10 cellular contexts compared by ENCODE assay signal in the genomic region with DNA sequence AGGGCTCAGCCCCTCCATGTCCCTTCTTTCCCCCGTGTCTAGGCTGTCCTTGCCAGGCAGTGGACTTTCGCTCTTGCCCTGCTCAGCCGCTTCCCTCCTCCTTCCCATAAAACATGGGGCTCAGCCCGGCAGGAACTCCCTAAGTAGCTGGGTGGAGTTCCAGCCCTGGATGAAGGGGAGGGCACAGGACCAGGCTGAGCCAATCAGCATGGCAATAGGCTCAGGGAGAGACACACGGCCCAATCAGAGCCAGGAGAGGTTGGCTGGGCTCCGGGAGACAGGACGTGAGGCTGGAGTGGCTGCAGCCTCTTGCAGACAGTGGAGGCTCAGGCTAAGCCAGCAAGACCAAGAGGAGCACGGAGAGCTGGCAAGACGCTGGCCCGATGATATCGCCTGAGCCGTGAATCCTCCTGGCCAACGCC. TPM values are rescaled to one million over a fixed set of nuclear protein-coding genes. Genes with fewer than 3 reads are reported as not detected.
DNase-seq lines count a peak whose midpoint lies in the region; ATAC-seq and TF ChIP-seq lines count a peak whose summit lies in the region.
"Had no signal": no experiment of that assay in that cellular context is flagged by ENCODE, and none has a peak within 500 bp of the region (broad histone marks: within the 10 kb centered on the region; RNA-seq: fewer than 3 reads in every experiment).

No MANE protein-coding gene starts in this region.

- H3K27me3 ChIP-seq in endodermal cell (ENCODE audit: control insufficient read depth, insufficient read depth, low read length, poor library complexity, severe bottlenecking) (no peaks in the 10 kb centered on the region), prostate gland (replicated peaks; ENCODE audit: insufficient read depth) (no peaks in the 10 kb centered on the region), uterus (peaks cover 0 to 17% of the 10 kb centered on the region in 2 donors)

- H3K9me3 ChIP-seq in endodermal cell (ENCODE audit: control insufficient read depth, low read length) (peaks cover 9% of the 10 kb centered on the region), prostate gland (no peaks in the 10 kb centered on the region), uterus (no peaks in the 10 kb centered on the region)

- no peaks in the 10 kb centered on the region for H3K36me3 Mint-ChIP-seq in endodermal cell (ENCODE audit: low read depth)

- H3K4me1 ChIP-seq in endodermal cell (ENCODE audit: control insufficient read depth, insufficient read depth, low read length) (no peaks in the 10 kb centered on the region), prostate gland (replicated peaks) (no peaks in the 10 kb centered on the region), uterus (no peaks in the 10 kb centered on the region)

- no peak overlapping the region for H3K27ac Mint-ChIP-seq in endodermal cell
- H3K27ac Mint-ChIP-seq: activated T-helper 2 cell treated with anti-CD3 and anti-CD28 coated beads, Interferon-gamma antibody, Interleukin-2, Interleukin-4, amounts not matched to agents 10 μg/mL and 5 μg/mL and 100 μg/mL, durations not matched to agents 14 hours and 24 hours and 36 hours had no signal

- H3K27ac ChIP-seq in endodermal cell (ENCODE audit: low read depth, low read length), result no peak overlapping the region
- H3K27ac ChIP-seq in prostate gland, result no peak overlapping the region
- H3K27ac ChIP-seq in uterus, result no peak overlapping the region

- no peaks in the 10 kb centered on the region for H3K36me3 ChIP-seq in endodermal cell (ENCODE audit: control insufficient read depth, insufficient read depth, low read length)
- H3K36me3 ChIP-seq in prostate gland, result no peaks in the 10 kb centered on the region
- H3K36me3 ChIP-seq in uterus, result no peaks in the 10 kb centered on the region

- TF ChIP-seq CTCF in endodermal cell (conservative IDR thresholded peaks at IDR 0.05) (no peak), prostate gland (IDR thresholded peaks at IDR 0.05) (no peak), uterus (IDR thresholded peaks at IDR 0.05) (no peak)

- H3K4me3 ChIP-seq in endodermal cell (ENCODE audit: low read length), result no peak overlapping the region
- H3K4me3 ChIP-seq in prostate gland, result no peak overlapping the region
- no peak overlapping the region for H3K4me3 ChIP-seq in uterus

- no peak overlapping the region for H3K4me3 Mint-ChIP-seq in endodermal cell

- peak; percentile 89 for DNase-seq in H4 (ENCODE audit: low spot score)
- DNase-seq in NCI-H446 treated with DMSO at 0.1 percent for 48 hours (lab: John Stamatoyannopoulos, UW), result peak; percentile 2
- peak; percentile 97 for DNase-seq in endodermal cell
- peak; percentile 29 for DNase-seq in prostate gland (ENCODE audit: low spot score)
- DNase-seq in NCI-H146 treated with DMSO at 0.1 percent for 48 hours (lab: John Stamatoyannopoulos, UW; ENCODE audit: unreplicated experiment), result no peak
- no peak for DNase-seq in uterus
- DNase-seq in MV-4-11 (lab: John Stamatoyannopoulos, UW), result no peak
- DNase-seq: NCI-H2081 treated with DMSO at 0.1 percent for 48 hours had no signal

- intact Hi-C loops in prostate gland (cut with DNase I), result no loop called here
- intact Hi-C loops in uterus (cut with DNase I; ENCODE audit: low total_unique reads), result no loop called here

- WGBS in endodermal cell (ENCODE audit: insufficient coverage in 1 of 2, insufficient read length in 1 of 2), 2 experiments, result 75 to 85% methylated on average over 8 to 13 of the region's 13 CpGs
- 52% methylated on average over 12 of the region's 13 CpGs for WGBS in prostate gland

- ATAC-seq in HG03159 (IDR thresholded peaks at IDR 0.05; ENCODE audit: unreplicated experiment), result no peak

- H3K4me1 Mint-ChIP-seq in endodermal cell, result peaks cover 9% of the 10 kb centered on the region

- H3K27me3 Mint-ChIP-seq in endodermal cell (ENCODE audit: insufficient read depth), result peaks cover 8% of the 10 kb centered on the region

- H3K9ac ChIP-seq in endodermal cell (ENCODE audit: extremely low read depth, low read length, poor library complexity, severe bottlenecking), result no peak overlapping the region

- TF ChIP-seq POLR2A in prostate gland (IDR thresholded peaks at IDR 0.05) (no peak), uterus (IDR thresholded peaks at IDR 0.05) (no peak)

- H3K9me3 Mint-ChIP-seq in endodermal cell, result no peaks in the 10 kb centered on the region
- H3K9me3 Mint-ChIP-seq: activated T-helper 2 cell treated with anti-CD3 and anti-CD28 coated beads, Interferon-gamma antibody, Interleukin-2, Interleukin-4, amounts not matched to agents 10 μg/mL and 5 μg/mL and 100 μg/mL, durations not matched to agents 14 hours and 24 hours and 36 hours had no signal

RNA-seq across cellular contexts. Expression of gene GALNT9, which starts 54.3 kb away (rescaled TPM):
- 1.2 and 1.7 TPM in 2 replicates for total RNA-seq in H4 (2014; rRNA removed; shearing (Covaris generic))
- total RNA-seq in endodermal cell, result under 1 TPM in 1 of 2 donors, not detected in 1; 0.13 TPM
- polyA plus RNA-seq in endodermal cell (2013, experiment 1 of 2), result 0.21 TPM
- polyA plus RNA-seq in endodermal cell (2013, experiment 2 of 2), result not detected
- total RNA-seq in prostate gland, result 1 to 10 TPM in 1 of 2 donors, under 1 TPM in 1; 0.14 to 1.0 TPM
- total RNA-seq in uterus, result 1 to 10 TPM in 2 of 4 donors, not detected in 2; 1.5 to 4.3 TPM
- total RNA-seq: activated T-helper 2 cell treated with anti-CD3 and anti-CD28 coated beads, Interferon-gamma antibody, Interleukin-2, Interleukin-4, amounts not matched to agents 10 μg/mL and 5 μg/mL and 100 μg/mL, durations not matched to agents 14 hours and 24 hours and 36 hours had no signal

Comparison
In these comparisons a context has a peak if more than half of its experiments do, and no peak if none do; other contexts are left out.
1. DNase-seq: peak in H4 (single experiment), NCI-H446 treated with DMSO at 0.1 percent for 48 hours (single experiment), endodermal cell (single experiment) and prostate gland (single experiment); none in NCI-H146 treated with DMSO at 0.1 percent for 48 hours (single experiment), uterus (0 of 2) and MV-4-11 (single experiment).